6 cellular contexts compared by ENCODE assay signal in the genomic region with DNA sequence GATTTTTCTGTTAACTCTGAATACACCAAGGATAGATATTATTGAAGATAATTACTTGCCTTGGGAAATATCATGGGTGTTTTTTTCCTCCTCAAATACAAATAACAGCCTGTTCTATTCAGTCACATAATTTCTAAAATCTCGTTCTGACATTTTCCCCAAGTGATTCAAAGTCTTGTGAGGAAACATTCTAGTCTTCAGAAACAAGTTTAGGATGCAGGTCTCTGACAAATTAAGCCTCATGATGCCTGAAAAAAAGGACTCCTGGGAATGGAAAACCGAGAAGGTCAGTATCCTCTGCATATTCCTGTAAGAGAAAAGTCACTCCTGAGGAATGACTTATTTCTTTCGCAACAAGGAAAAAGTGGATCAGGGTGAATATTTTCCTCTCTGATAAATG.
"Had no signal": no experiment of that assay in that cellular context is flagged by ENCODE, and none has a peak within 500 bp of the region (broad histone marks: within the 10 kb centered on the region; RNA-seq: fewer than 3 reads in every experiment).

No MANE protein-coding gene starts in this region.

- H3K9me3 Mint-ChIP-seq: H9, IgD-negative memory B cell had no signal

- H3K27ac ChIP-seq: HL-60 had no signal

- H3K4me3 Mint-ChIP-seq: GM23338, H9, IgD-negative memory B cell had no signal

- H3K27me3 Mint-ChIP-seq: IgD-negative memory B cell had no signal

- H2AFZ ChIP-seq: GM23338 had no signal

- DNase-seq: H9, HCEC 1CT had no signal

- H3K27ac Mint-ChIP-seq: GM23338, H9, IgD-negative memory B cell had no signal

- H3K4me1 Mint-ChIP-seq: GM23338, H9, IgD-negative memory B cell had no signal

- ATAC-seq: GM23338, HepG2 had no signal

- H3K4me2 ChIP-seq: GM23338 had no signal

- H3K36me3 Mint-ChIP-seq: IgD-negative memory B cell had no signal

- H3K4me3 ChIP-seq: GM23338 had no signal
